In the genomic region with DNA sequence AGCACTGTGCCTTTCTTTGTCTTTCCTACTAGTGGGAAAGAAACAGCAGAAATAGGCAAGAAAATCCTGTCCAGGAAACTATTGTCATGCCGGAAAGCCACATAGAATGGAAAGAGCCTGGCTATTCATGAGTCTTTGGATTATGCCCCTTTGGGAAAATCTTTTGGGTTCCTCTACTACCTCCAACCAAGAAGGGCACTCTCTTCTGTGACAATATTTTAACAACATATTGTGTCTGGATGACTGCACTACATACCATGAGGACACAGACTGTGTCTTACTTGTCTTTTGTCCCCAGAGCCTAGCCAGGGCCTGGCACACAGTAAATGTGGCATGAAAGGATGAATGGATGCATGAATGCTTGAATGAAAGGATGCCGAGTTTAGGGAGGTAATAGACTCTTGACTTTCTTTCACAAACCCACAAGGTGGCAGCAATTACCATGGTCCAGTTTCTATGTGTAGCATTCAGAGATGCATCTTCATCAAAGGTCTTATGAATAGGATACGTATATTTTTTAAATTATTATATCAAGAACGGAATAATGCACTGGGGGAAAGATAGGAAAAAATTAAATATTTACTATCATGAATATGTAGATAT, we compare ENCODE assay signal across 8 cellular contexts. TPM values are rescaled to one million over a fixed set of nuclear protein-coding genes. Genes with fewer than 3 reads are reported as not detected.
DNase-seq lines count a peak whose midpoint lies in the region; ATAC-seq, FAIRE-seq and TF ChIP-seq lines count a peak whose summit lies in the region.

No MANE protein-coding gene starts in this region.

- peak; percentile 18 for FAIRE-seq in GM19239 (lab: Jason Lieb, UNC)
- peak; percentile 28 for FAIRE-seq in HepG2 (lab: Jason Lieb, UNC)

- H3K9me3 ChIP-seq in Panc1 (ENCODE audit: control insufficient read depth, insufficient read depth, low read depth, low read length) (no peaks in the 10 kb centered on the region), HepG2 (ENCODE audit: low read length) (no peaks in the 10 kb centered on the region), transverse colon (no peaks in the 10 kb centered on the region)

- no peak overlapping the region for H3K9ac ChIP-seq in HepG2 (ENCODE audit: insufficient read depth, low read depth, low read length)

- TF ChIP-seq POLR2A in HepG2 (IDR thresholded peaks at IDR 0.05; ENCODE audit: insufficient read depth in 1 of 2, low read depth in 2 of 2, low read length in 2 of 2) (no peak), transverse colon (IDR thresholded peaks at IDR 0.05) (no peak)

- no TSS peak for BruUV-seq in Panc1 (replicated peaks; lab: Mats Ljungman, UMichigan)
- BruUV-seq in HepG2 (replicated peaks; lab: Mats Ljungman, UMichigan), result no TSS peak

- no peak for TF ChIP-seq EP300 in HepG2 (IDR thresholded peaks at IDR 0.05; ENCODE audit: low read depth in 2 of 2, low read length in 2 of 2)
- no peak for TF ChIP-seq EP300 in HepG2 (CRISPR knock-in tag; IDR thresholded peaks at IDR 0.05; ENCODE audit: borderline replicate concordance)
- TF ChIP-seq EP300 in transverse colon (IDR thresholded peaks at IDR 0.05; ENCODE audit: low read depth), result no peak

- H3K27ac ChIP-seq in Panc1 (ENCODE audit: low read length) (peak overlapping the region; percentile 3; the same call in 1 of the 2 replicates), HepG2 (ENCODE audit: extremely low read length, insufficient read depth, low read length) (no peak overlapping the region), transverse colon (no peak overlapping the region)

- no peak for TF ChIP-seq RAD21 in HepG2 (CRISPR knock-in tag; IDR thresholded peaks at IDR 0.05)

- CTCF ChIA-PET in Panc1 (lab: Charles Lee), result no interaction called here
- CTCF ChIA-PET in HepG2 (lab: Yijun Ruan, JAX; ENCODE audit: low intra/inter-chr PET ratio, low total read pairs), result interaction anchor here (1.0 to 1.5 kb wide), 2 partner anchors 235 to 717 kb away, joined by 4 to 15 read pairs; no protein-coding TSS in a partner anchor

- H3K27me3 ChIP-seq in Panc1 (ENCODE audit: control insufficient read depth, insufficient read depth, low read length) (no peaks in the 10 kb centered on the region; the same call in 1 of the 2 replicates), HepG2 (ENCODE audit: control insufficient read depth in 1 of 2, insufficient read depth in 2 of 2, low read length in 2 of 2) (no peaks in the 10 kb centered on the region), transverse colon (peaks cover 7% of the 10 kb centered on the region)

- H2AFZ ChIP-seq in HepG2 (ENCODE audit: low read length), result no peak overlapping the region

- intact Hi-C loops in Panc1 (cut with micrococcal nuclease; ENCODE audit: unreplicated experiment) (loop anchor here (1.0 to 10.0 kb wide), 4 partner anchors 220 to 718 kb away; partner anchors contain the start of gene NMD3), HepG2 (cut with micrococcal nuclease; ENCODE audit: unreplicated experiment) (loop anchor here (1.0 to 5.0 kb wide), 3 partner anchors 220 to 715 kb away; no protein-coding TSS in a partner anchor), transverse colon (cut with DNase I; ENCODE audit: low total_unique reads) (loop anchor here (5.0 kb wide), 1 partner anchor 235 kb away; no protein-coding TSS in a partner anchor)

- ATAC-seq in Panc1 (peak; percentile 97), HepG2 (peak; percentile 70)

- H3K79me2 ChIP-seq in HepG2 (ENCODE audit: insufficient read depth, low read length), result no peaks in the 10 kb centered on the region

- no peaks in the 10 kb centered on the region for H3K36me3 ChIP-seq in Panc1 (ENCODE audit: control insufficient read depth, insufficient read depth, low read length)
- H3K36me3 ChIP-seq in HepG2 (replicated peaks in 1 of 2; ENCODE audit: control insufficient read depth in 1 of 2, insufficient read depth in 2 of 2, low read length in 2 of 2), result no peaks in the 10 kb centered on the region
- no peaks in the 10 kb centered on the region for H3K36me3 ChIP-seq in transverse colon

- POLR2A ChIA-PET in Panc1 (lab: Charles Lee) (no interaction called here), HepG2 (lab: Yijun Ruan, JAX) (no interaction called here)

- in situ Hi-C loops in Panc1 (cut with HindIII; ENCODE audit: low pct_unique_long_range_greater_than_20kb, low sequenced_read_pairs) (no loop called here), HepG2 (cut with HindIII; ENCODE audit: extremely low pct_ligation_motif_present, low pct_unique_long_range_greater_than_20kb) (loop anchor here (10.0 kb wide), 2 partner anchors 228 to 718 kb away; no protein-coding TSS in a partner anchor), transverse colon (cut with MboI; ENCODE audit: low pct_ligation_motif_present in 1 of 4, low pct_unique_long_range_greater_than_20kb in 1 of 4, low sequenced_read_pairs in 3 of 4) (loop anchor here (5.0 to 25.0 kb wide), 3 partner anchors 228 to 705 kb away; no protein-coding TSS in a partner anchor)

- H3K4me3 ChIP-seq in LNCaP clone FGC (ENCODE audit: low read depth, low read length), result no peak overlapping the region
- no peak overlapping the region for H3K4me3 ChIP-seq in Panc1 (ENCODE audit: low read depth in 2 of 2, low read length in 2 of 2)
- no peak overlapping the region for H3K4me3 ChIP-seq in HepG2 (replicated peaks in 1 of 3; ENCODE audit: insufficient read depth in 1 of 3, low read depth in 2 of 3, low read length in 3 of 3)
- no peak overlapping the region for H3K4me3 ChIP-seq in transverse colon

- TF ChIP-seq CTCF in LNCaP clone FGC (IDR thresholded peaks at IDR 0.05; ENCODE audit: control insufficient read depth, extremely low read depth, insufficient read depth), result peak; percentile 66
- TF ChIP-seq CTCF in Panc1 (IDR thresholded peaks at IDR 0.05), result peak; percentile 81
- peak; percentile 53 for TF ChIP-seq CTCF in HepG2 (CRISPR knock-in tag; IDR thresholded peaks at IDR 0.05)
- peak; percentile 49 to 62 (median 56) for TF ChIP-seq CTCF in transverse colon (IDR thresholded peaks at IDR 0.05)

- WGBS in HepG2 (ENCODE audit: low lambda C conversion rate), result 9% methylated on average over 4 of the region's 4 CpGs
- WGBS in transverse colon (ENCODE audit: low coverage in 1 of 2), 2 donors, result 24 to 28% methylated on average over 4 of the region's 4 CpGs

- H3K4me2 ChIP-seq in HepG2 (ENCODE audit: low read depth, low read length), result no peak overlapping the region

- H3K4me1 ChIP-seq in Panc1 (ENCODE audit: control insufficient read depth, insufficient read depth, low read length), result no peaks in the 10 kb centered on the region
- H3K4me1 ChIP-seq in HepG2 (ENCODE audit: insufficient read depth, low read length), result no peaks in the 10 kb centered on the region
- no peaks in the 10 kb centered on the region for H3K4me1 ChIP-seq in transverse colon

- DNase-seq in COR-L47 (lab: John Stamatoyannopoulos, UW) (peak; percentile 69), GM19239 (ENCODE audit: insufficient read length, low spot score) (no peak), LNCaP clone FGC (ENCODE audit: low read depth) (no peak), Panc1 (ENCODE audit: low read depth, low spot score) (peak; percentile 38), HepG2 (ENCODE audit: low spot score) (peak; percentile 38), transverse colon (peak; percentile 20)
- peak; percentile 31 for DNase-seq in central memory CD4-positive, alpha-beta T cell
- DNase-seq in effector CD8-positive, alpha-beta T cell (lab: John Stamatoyannopoulos, UW), result no peak

- H4K20me1 ChIP-seq in HepG2 (ENCODE audit: insufficient read depth, low read length), result no peaks in the 10 kb centered on the region

RNA-seq across cellular contexts. Expression of gene ARL14, which starts 30.3 kb away (rescaled TPM):
- total RNA-seq in Panc1 (2021; ENCODE audit: unreplicated experiment) (2.5 TPM), HepG2 (2016; rRNA removed; fragmentation: Illumina TruSeq; extraction: Trizol) (0.11 TPM in 1 of 2 replicates, not detected in the other), transverse colon (10 to 100 TPM in 3 of 4 donors, 1 to 10 TPM in 1; 2.0 to 47.1 (median 27.8) TPM)
- polyA plus RNA-seq in Panc1 (2012; ENCODE audit: insufficient read length), result 1.2 TPM
- total RNA-seq in HepG2 (2016; cell fraction: cytosol; rRNA removed; fragmentation: Illumina TruSeq; extraction: Trizol; ENCODE audit: low read depth), result not detected in 2 replicates
- total RNA-seq in HepG2 (2016; cell fraction: insoluble cytoplasmic fraction; rRNA removed; fragmentation: Illumina TruSeq; extraction: Trizol), result not detected in 2 replicates
- not detected in 2 replicates for total RNA-seq in HepG2 (2016; cell fraction: membrane; rRNA removed; fragmentation: Illumina TruSeq; extraction: Trizol)
- total RNA-seq in HepG2 (2016; cell fraction: nucleus; rRNA removed; fragmentation: Illumina TruSeq; extraction: Trizol), result not detected in 2 replicates
- not detected in 2 replicates for polyA plus RNA-seq in HepG2 (2011; rRNA removed)
- polyA plus RNA-seq in HepG2 (2011; cell fraction: cytosol; rRNA removed), result not detected in 2 replicates
- polyA plus RNA-seq in HepG2 (2011; cell fraction: nucleus; rRNA removed), result not detected in 2 replicates
- not detected in 2 replicates for polyA plus RNA-seq in HepG2 (2012)
- not detected in 2 replicates for polyA plus RNA-seq in HepG2 (2016; cell fraction: cytosol; fragmentation: Illumina TruSeq; extraction: Trizol; ENCODE audit: low read depth)
- not detected in 2 replicates for polyA plus RNA-seq in HepG2 (2016; cell fraction: insoluble cytoplasmic fraction; fragmentation: Illumina TruSeq; extraction: Trizol; ENCODE audit: low read depth)
- not detected in 2 replicates for polyA plus RNA-seq in HepG2 (2016; cell fraction: membrane; fragmentation: Illumina TruSeq; extraction: Trizol; ENCODE audit: low read depth)
- not detected in 2 replicates for polyA plus RNA-seq in HepG2 (2016; cell fraction: nucleus; fragmentation: Illumina TruSeq; extraction: Trizol; ENCODE audit: insufficient read depth, low read depth)
- polyA minus RNA-seq in HepG2 (2011; rRNA and poly(A)+ RNA removed; ENCODE audit: low replicate concordance), result 0.14 TPM in 1 of 2 replicates, not detected in the other
- polyA minus RNA-seq in HepG2 (2011; cell fraction: cytosol; rRNA and poly(A)+ RNA removed), result not detected in 2 replicates
- not detected in 2 replicates for polyA minus RNA-seq in HepG2 (2011; cell fraction: nucleus; rRNA and poly(A)+ RNA removed)

RNA-seq across cellular contexts. Expression of gene PPM1L, which starts 48.7 kb away (rescaled TPM):
- total RNA-seq in Panc1 (2021; ENCODE audit: unreplicated experiment), result 23.8 TPM
- polyA plus RNA-seq in Panc1 (2012; ENCODE audit: insufficient read length), result 8.3 TPM
- total RNA-seq in HepG2 (2016; rRNA removed; fragmentation: Illumina TruSeq; extraction: Trizol), result 1.4 TPM in 2 replicates
- under 0.01 and 0.09 TPM in 2 replicates for total RNA-seq in HepG2 (2016; cell fraction: cytosol; rRNA removed; fragmentation: Illumina TruSeq; extraction: Trizol; ENCODE audit: low read depth)
- 0.54 and 1.3 TPM in 2 replicates for total RNA-seq in HepG2 (2016; cell fraction: insoluble cytoplasmic fraction; rRNA removed; fragmentation: Illumina TruSeq; extraction: Trizol)
- 0.28 and 0.43 TPM in 2 replicates for total RNA-seq in HepG2 (2016; cell fraction: membrane; rRNA removed; fragmentation: Illumina TruSeq; extraction: Trizol)
- total RNA-seq in HepG2 (2016; cell fraction: nucleus; rRNA removed; fragmentation: Illumina TruSeq; extraction: Trizol), result 2.1 and 2.4 TPM in 2 replicates
- polyA plus RNA-seq in HepG2 (2011; rRNA removed), result 0.22 and 0.35 TPM in 2 replicates
- 0.13 and 0.21 TPM in 2 replicates for polyA plus RNA-seq in HepG2 (2011; cell fraction: cytosol; rRNA removed)
- polyA plus RNA-seq in HepG2 (2011; cell fraction: nucleus; rRNA removed), result 0.31 and 0.52 TPM in 2 replicates
- polyA plus RNA-seq in HepG2 (2012), result 0.17 and 0.24 TPM in 2 replicates
- 0.05 and 0.06 TPM in 2 replicates for polyA plus RNA-seq in HepG2 (2016; cell fraction: cytosol; fragmentation: Illumina TruSeq; extraction: Trizol; ENCODE audit: low read depth)
- 0.32 and 0.36 TPM in 2 replicates for polyA plus RNA-seq in HepG2 (2016; cell fraction: insoluble cytoplasmic fraction; fragmentation: Illumina TruSeq; extraction: Trizol; ENCODE audit: low read depth)
- polyA plus RNA-seq in HepG2 (2016; cell fraction: membrane; fragmentation: Illumina TruSeq; extraction: Trizol; ENCODE audit: low read depth), result 0.07 and 0.08 TPM in 2 replicates
- polyA plus RNA-seq in HepG2 (2016; cell fraction: nucleus; fragmentation: Illumina TruSeq; extraction: Trizol; ENCODE audit: insufficient read depth, low read depth), result 0.79 and 1.7 TPM in 2 replicates
- polyA minus RNA-seq in HepG2 (2011; rRNA and poly(A)+ RNA removed; ENCODE audit: low replicate concordance), result 1.4 and 22.7 TPM in 2 replicates
- polyA minus RNA-seq in HepG2 (2011; cell fraction: cytosol; rRNA and poly(A)+ RNA removed), result 0.44 and 0.99 TPM in 2 replicates
- polyA minus RNA-seq in HepG2 (2011; cell fraction: nucleus; rRNA and poly(A)+ RNA removed), result 1.0 and 1.4 TPM in 2 replicates
- 10 to 100 TPM; 17.2 to 35.5 (median 25.6) TPM for total RNA-seq in transverse colon

Comparison
In these comparisons a context has a peak if more than half of its experiments do, and no peak if none do; other contexts are left out.
1. DNase-seq: peak in COR-L47 (single experiment), Panc1 (single experiment), central memory CD4-positive, alpha-beta T cell (single experiment), HepG2 (single experiment) and transverse colon (single experiment); none in GM19239 (single experiment), LNCaP clone FGC (single experiment) and effector CD8-positive, alpha-beta T cell (single experiment).
2. Peak in every context shown above with its lines, with median percentiles within 50 percentile points of each other: CTCF ChIP-seq.